7 cellular contexts compared by ENCODE assay signal in genomic region chr20:50115041-50115512, GRCh38. TPM values are rescaled to one million over a fixed set of nuclear protein-coding genes. Genes with fewer than 3 reads are reported as not detected.
A peak's percentile ranks its signal among the peaks of the same experiment; 100 is the strongest.
DNase-seq lines count a peak whose midpoint lies in the region; ATAC-seq, FAIRE-seq and TF ChIP-seq lines count a peak whose summit lies in the region.

No MANE protein-coding gene starts in this region.

- peaks cover 52% of the 10 kb centered on the region for H3K4me1 Mint-ChIP-seq in activated CD8-positive, alpha-beta T cell treated with anti-CD3 and anti-CD28 coated beads for 36 hours (ENCODE audit: low read depth)
- peaks cover 62% of the 10 kb centered on the region for H3K4me1 Mint-ChIP-seq in stimulated activated memory B cell treated with anti-CD40 and anti-IgM and Interleukin-4, amounts not matched to agents 10 μg/mL and 1 μg/mL and 100 μg/mL, for 72 hours

- TF ChIP-seq CTCF in activated CD8-positive, alpha-beta T cell treated with anti-CD3 and anti-CD28 coated beads for 36 hours (IDR thresholded peaks at IDR 0.05) = no peak

- no peak for ATAC-seq in activated CD8-positive, alpha-beta T cell treated with anti-CD3 and anti-CD28 coated beads for 36 hours
- ATAC-seq in stimulated activated memory B cell treated with anti-CD40 and anti-IgM and Interleukin-4, amounts not matched to agents 10 μg/mL and 1 μg/mL and 100 μg/mL, for 72 hours = no peak
- ATAC-seq in GM21529 (IDR thresholded peaks at IDR 0.05; ENCODE audit: unreplicated experiment) = no peak

- H3K4me3 ChIP-seq in iPS-11a (ENCODE audit: low read depth, low read length) = peak overlapping the region; percentile 74

- CTCF ChIA-PET in activated CD8-positive, alpha-beta T cell treated with anti-CD3 and anti-CD28 coated beads for 36 hours (lab: Charles Lee) = interaction anchor here (0.8 to 9.5 kb wide), 8 partner anchors 15 to 136 kb away, joined by 3 to 203 read pairs (median 11); partner anchors contain the start of gene PEDS1

- H3K27ac Mint-ChIP-seq in activated CD8-positive, alpha-beta T cell treated with anti-CD3 and anti-CD28 coated beads for 36 hours = peak overlapping the region; percentile 93
- H3K27ac Mint-ChIP-seq in stimulated activated memory B cell treated with anti-CD40 and anti-IgM and Interleukin-4, amounts not matched to agents 10 μg/mL and 1 μg/mL and 100 μg/mL, for 72 hours = peak overlapping the region; percentile 88

- DNase-seq in HTR-8/SVneo (ENCODE audit: insufficient read length, low spot score) = no peak
- no peak for DNase-seq in activated CD8-positive, alpha-beta T cell treated with anti-CD3 and anti-CD28 coated beads for 36 hours
- DNase-seq in MV-4-11 (lab: John Stamatoyannopoulos, UW) = no peak
- no peak for DNase-seq in NK-92 (lab: John Stamatoyannopoulos, UW; ENCODE audit: unreplicated experiment)

- no peaks in the 10 kb centered on the region for H3K27me3 Mint-ChIP-seq in activated CD8-positive, alpha-beta T cell treated with anti-CD3 and anti-CD28 coated beads for 36 hours
- H3K27me3 Mint-ChIP-seq in stimulated activated memory B cell treated with anti-CD40 and anti-IgM and Interleukin-4, amounts not matched to agents 10 μg/mL and 1 μg/mL and 100 μg/mL, for 72 hours = no peaks in the 10 kb centered on the region

- peak; percentile 69 for FAIRE-seq in HTR-8/SVneo (lab: Jason Lieb, UNC)

- POLR2A ChIA-PET in activated CD8-positive, alpha-beta T cell treated with anti-CD3 and anti-CD28 coated beads for 36 hours (lab: Charles Lee) = interaction anchor here (0.6 to 1.9 kb wide), 6 partner anchors 9 to 54 kb away, joined by 3 to 15 read pairs (median 4); partner anchors contain the start of gene PEDS1

- intact Hi-C loops in activated CD8-positive, alpha-beta T cell treated with anti-CD3 and anti-CD28 coated beads for 36 hours (cut with micrococcal nuclease) = no loop called here

- H3K9me3 Mint-ChIP-seq in activated CD8-positive, alpha-beta T cell treated with anti-CD3 and anti-CD28 coated beads for 36 hours = no peaks in the 10 kb centered on the region
- no peaks in the 10 kb centered on the region for H3K9me3 Mint-ChIP-seq in stimulated activated memory B cell treated with anti-CD40 and anti-IgM and Interleukin-4, amounts not matched to agents 10 μg/mL and 1 μg/mL and 100 μg/mL, for 72 hours

- H3K4me3 Mint-ChIP-seq in activated CD8-positive, alpha-beta T cell treated with anti-CD3 and anti-CD28 coated beads for 36 hours = peak overlapping the region; percentile 94
- H3K4me3 Mint-ChIP-seq in stimulated activated memory B cell treated with anti-CD40 and anti-IgM and Interleukin-4, amounts not matched to agents 10 μg/mL and 1 μg/mL and 100 μg/mL, for 72 hours = peak overlapping the region; percentile 94

- H3K36me3 Mint-ChIP-seq in activated CD8-positive, alpha-beta T cell treated with anti-CD3 and anti-CD28 coated beads for 36 hours (ENCODE audit: low read depth) = peaks cover 23% of the 10 kb centered on the region
- H3K36me3 Mint-ChIP-seq in stimulated activated memory B cell treated with anti-CD40 and anti-IgM and Interleukin-4, amounts not matched to agents 10 μg/mL and 1 μg/mL and 100 μg/mL, for 72 hours = peaks cover 5% of the 10 kb centered on the region

RNA-seq across cellular contexts. Expression of gene UBE2V1, which starts 2.1 kb away (rescaled TPM):
- 100 to 1,000 TPM; 112 to 151 TPM for total RNA-seq in activated CD8-positive, alpha-beta T cell treated with anti-CD3 and anti-CD28 coated beads for 36 hours

RNA-seq across cellular contexts. Expression of gene PEDS1, which starts 38.4 kb away (rescaled TPM):
- 10 to 100 TPM; 16.0 to 17.3 TPM for total RNA-seq in activated CD8-positive, alpha-beta T cell treated with anti-CD3 and anti-CD28 coated beads for 36 hours
